Comparison of ENCODE assay signal across 33 cellular contexts in genomic region chr14:99837822-99838221, GRCh38. TPM values are rescaled to one million over a fixed set of nuclear protein-coding genes. Genes with fewer than 3 reads are reported as not detected.
"Had no signal": no experiment of that assay in that cellular context is flagged by ENCODE, and none has a peak within 500 bp of the region (broad histone marks: within the 10 kb centered on the region; RNA-seq: fewer than 3 reads in every experiment).

No MANE protein-coding gene starts in this region.

- H3K36me3 ChIP-seq: adrenal gland, brain microvascular endothelial cell, breast epithelium had no signal

- H3K4me3 ChIP-seq: adrenal gland, body of pancreas, breast epithelium had no signal

- H3K27ac ChIP-seq: adrenal gland, body of pancreas, brain microvascular endothelial cell, breast epithelium had no signal

- ATAC-seq: activated CD8-positive, alpha-beta T cell treated with anti-CD3 and anti-CD28 coated beads for 36 hours; activated naive CD4-positive, alpha-beta T cell treated with anti-CD3 and anti-CD28 coated beads, Interleukin-2, amount 50 U/mL, for 72 hours; activated T-cell treated with anti-CD3 and anti-CD28 coated beads, Interleukin-2, amount 50 U/mL, for 4 hours; activated T-cell treated with anti-CD3 and anti-CD28 coated beads, Interleukin-2, amount 50 U/mL, for 72 hours; activated T-helper 17 cell treated with anti-CD3 and anti-CD28 coated beads, Interleukin-2, amount 50 U/mL, for 72 hours had no signal

- DNase-seq: activated B cell treated with CpG ODN at 0.5 μM for 24 hours; activated CD4-positive, alpha-beta memory T cell treated with anti-CD3 and anti-CD28 coated beads for 36 hours; activated CD4-positive, alpha-beta T cell treated with anti-CD3 and anti-CD28 coated beads for 4 hours; activated CD4-positive, alpha-beta T cell treated with anti-CD3 and anti-CD28 coated beads, Interleukin-2, amount 10 ng/mL, durations not matched to agents 24 days and 14 days; activated CD4-positive, alpha-beta T cell treated with anti-CD3 and anti-CD28 coated beads, Interleukin-2, amount 50 U/mL, for 1 hour; activated CD4-positive, alpha-beta T cell treated with anti-CD3 and anti-CD28 coated beads, Interleukin-2, amount 50 U/mL, for 4 hours; activated CD4-positive, CD25-positive, alpha-beta regulatory T cell treated with anti-CD3 and anti-CD28 coated beads, Interleukin-2, amount 50 U/mL, for 72 hours; activated CD8-positive, alpha-beta memory T cell treated with anti-CD3 and anti-CD28 coated beads, Interleukin-2, amount 50 U/mL, for 4 hours; activated CD8-positive, alpha-beta T cell treated with anti-CD3 and anti-CD28 coated beads for 36 hours; activated effector memory CD4-positive, alpha-beta T cell treated with anti-CD3 and anti-CD28 coated beads, Interleukin-2, amount 50 U/mL, for 16 hours; activated gamma-delta T cell treated with Interleukin-2 at 50 U/mL for 16 hours; activated naive CD4-positive, alpha-beta T cell; activated naive CD4-positive, alpha-beta T cell treated with anti-CD3 and anti-CD28 coated beads for 36 hours; activated naive CD4-positive, alpha-beta T cell treated with anti-CD3 and anti-CD28 coated beads, Interleukin-2, amount 50 U/mL, for 16 hours; activated naive CD8-positive, alpha-beta T cell treated with anti-CD3 and anti-CD28 coated beads for 36 hours; activated T-cell treated with anti-CD3 and anti-CD28 coated beads for 4 hours; activated T-cell treated with anti-CD3 and anti-CD28 coated beads, Interleukin-2, amount 50 U/mL, for 1 hour; activated T-cell treated with anti-CD3 and anti-CD28 coated beads, Interleukin-2, amount 50 U/mL, for 4 hours; activated T-cell treated with anti-CD3 and anti-CD28 coated beads, Interleukin-2, amount 50 U/mL, for 72 hours; adrenal gland; amniotic stem cell; aorta; body of pancreas; brain microvascular endothelial cell; central memory CD4-positive, alpha-beta T cell; T-helper 1 cell; T-helper 2 cell; T-helper 9 cell had no signal

- FAIRE-seq: astrocyte, TTC549 had no signal

- H3K9me3 ChIP-seq: adrenal gland, body of pancreas, breast epithelium had no signal

- H3K27me3 ChIP-seq: adrenal gland, body of pancreas, brain microvascular endothelial cell, breast epithelium had no signal

- H3K4me1 ChIP-seq: breast epithelium had no signal

RNA-seq across cellular contexts. Expression of gene EML1, which starts 44.6 kb away (rescaled TPM):
- total RNA-seq: activated B cell treated with CpG ODN at 0.5 μM for 24 hours had no signal
